In the genomic region with DNA sequence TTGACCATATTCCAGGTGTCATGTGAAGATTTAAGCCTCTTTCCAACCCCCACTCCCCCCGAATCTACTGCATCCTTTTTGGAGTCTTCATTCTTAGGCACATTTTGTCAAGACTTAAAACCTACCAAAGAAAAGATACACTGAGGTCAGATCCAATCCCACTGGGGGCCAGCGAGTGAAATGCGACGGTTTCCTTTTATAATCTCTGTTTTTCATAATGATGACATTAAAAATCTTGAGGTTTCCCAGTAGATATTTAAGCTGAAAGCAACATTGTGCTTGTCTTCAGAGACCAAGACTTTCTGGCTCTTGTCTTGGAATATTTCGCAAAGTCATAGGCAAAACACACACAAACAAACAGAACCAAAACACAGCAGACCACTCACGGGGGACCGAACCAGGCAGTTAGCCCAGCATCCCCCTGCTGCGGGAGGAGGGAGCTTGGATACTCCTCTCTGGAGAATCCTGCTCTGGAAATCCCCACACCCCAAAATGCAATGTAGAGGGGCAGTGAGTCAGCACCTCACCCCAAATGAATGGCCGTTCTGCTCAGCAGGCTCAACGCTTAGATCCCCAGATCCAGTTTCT, we compare ENCODE assay signal across 8 cellular contexts. TPM values are rescaled to one million over a fixed set of nuclear protein-coding genes. Genes with fewer than 3 reads are reported as not detected.
DNase-seq lines count a peak whose midpoint lies in the region; ATAC-seq, FAIRE-seq and TF ChIP-seq lines count a peak whose summit lies in the region.

No MANE protein-coding gene starts in this region.

- peak overlapping the region; percentile 99 for H3K4me2 ChIP-seq in keratinocyte (ENCODE audit: control insufficient read depth, extremely low read depth, insufficient read depth, low read depth, low read length)

- H3K36me3 Mint-ChIP-seq in T-helper 1 cell treated with Interleukin-12 subunit alpha and Interleukin-12 subunit beta and Interleukin-4 antibody, amounts not matched to agents 30 μg/mL and 1 μg/mL, for 36 hours (ENCODE audit: low read depth) = no peaks in the 10 kb centered on the region

- peak overlapping the region; percentile 54 for H2AFZ ChIP-seq in keratinocyte (ENCODE audit: control insufficient read depth, low read length)

- H3K27ac ChIP-seq in angular gyrus (ENCODE audit: low read depth, low read length) = peak overlapping the region; percentile 33
- H3K27ac ChIP-seq in keratinocyte (ENCODE audit: control insufficient read depth, insufficient read depth, low read length) = peak overlapping the region; percentile 78
- peak overlapping the region in 1 of 2 donors; percentile 85 for H3K27ac ChIP-seq in testis

- H3K27ac Mint-ChIP-seq in T-helper 1 cell treated with Interleukin-12 subunit alpha and Interleukin-12 subunit beta and Interleukin-4 antibody, amounts not matched to agents 30 μg/mL and 1 μg/mL, for 36 hours = no peak overlapping the region

- WGBS in testis, 2 donors = 7 to 8% methylated on average over 10 of the region's 10 CpGs

- peaks cover 26% of the 10 kb centered on the region for H3K4me1 ChIP-seq in keratinocyte (ENCODE audit: control insufficient read depth, extremely low read depth, insufficient read depth, low read length)
- H3K4me1 ChIP-seq in testis = peaks cover 31% of the 10 kb centered on the region

- DNase-seq in T-helper 1 cell (no peak), keratinocyte (ENCODE audit: low read depth, low spot score) (no peak), testis (peak; percentile 18), NCI-H1048 (lab: John Stamatoyannopoulos, UW) (no peak), DMS153 treated with DMSO at 0.1 percent for 48 hours (lab: John Stamatoyannopoulos, UW; ENCODE audit: unreplicated experiment) (no peak)

- H3K9ac ChIP-seq in keratinocyte (ENCODE audit: control insufficient read depth, extremely low read depth, insufficient read depth, low read length) = peak overlapping the region; percentile 83

- dilution Hi-C loops in keratinocyte (cut with MboI; ENCODE audit: extremely low pct_ligation_motif_present, low sequenced_read_pairs) = no loop called here

- no peak for TF ChIP-seq POLR2A in testis (IDR thresholded peaks at IDR 0.05)

- H3K4me3 Mint-ChIP-seq in T-helper 1 cell treated with Interleukin-12 subunit alpha and Interleukin-12 subunit beta and Interleukin-4 antibody, amounts not matched to agents 30 μg/mL and 1 μg/mL, for 36 hours = peak overlapping the region; percentile 63

- peaks cover 5% of the 10 kb centered on the region for H3K9me3 Mint-ChIP-seq in T-helper 1 cell treated with Interleukin-12 subunit alpha and Interleukin-12 subunit beta and Interleukin-4 antibody, amounts not matched to agents 30 μg/mL and 1 μg/mL, for 36 hours

- H3K4me3 ChIP-seq in keratinocyte (ENCODE audit: control insufficient read depth in 2 of 3, extremely low read depth in 1 of 3, insufficient read depth in 2 of 3, low read depth in 1 of 3, low read length in 3 of 3) = peak overlapping the region; percentile 76 to 89 (median 84)
- H3K4me3 ChIP-seq in testis = peak overlapping the region; percentile 59 to 84

- H3K36me3 ChIP-seq in keratinocyte (ENCODE audit: control insufficient read depth in 2 of 2, extremely low read depth in 1 of 2, insufficient read depth in 2 of 2, low read length in 2 of 2) (peaks cover 3 to 17% of the 10 kb centered on the region in 2 experiments), testis (ENCODE audit: low read depth, missing control alignments) (no peaks in the 10 kb centered on the region)

- no peak for ATAC-seq in GM21825 (IDR thresholded peaks at IDR 0.05; ENCODE audit: unreplicated experiment)

- TF ChIP-seq CTCF in keratinocyte (optimal IDR thresholded peaks at IDR 0.05 in 1 of 3, IDR thresholded peaks at IDR 0.05 in 1 of 3, conservative IDR thresholded peaks at IDR 0.05 in 1 of 3; ENCODE audit: extremely low read depth in 1 of 3, insufficient read depth in 2 of 3, low read length in 3 of 3) (no peak), testis (IDR thresholded peaks at IDR 0.05) (no peak)

- peaks cover 61% of the 10 kb centered on the region for H3K27me3 Mint-ChIP-seq in T-helper 1 cell treated with Interleukin-12 subunit alpha and Interleukin-12 subunit beta and Interleukin-4 antibody, amounts not matched to agents 30 μg/mL and 1 μg/mL, for 36 hours (ENCODE audit: low read depth)

- H3K27me3 ChIP-seq in keratinocyte (ENCODE audit: control insufficient read depth, extremely low read depth, insufficient read depth, low read length) (no peaks in the 10 kb centered on the region), testis (no peaks in the 10 kb centered on the region)

- peaks cover 7% of the 10 kb centered on the region for H3K9me1 ChIP-seq in keratinocyte (ENCODE audit: control insufficient read depth, extremely low read depth, insufficient read depth, low read length)

- H3K4me1 Mint-ChIP-seq in T-helper 1 cell treated with Interleukin-12 subunit alpha and Interleukin-12 subunit beta and Interleukin-4 antibody, amounts not matched to agents 30 μg/mL and 1 μg/mL, for 36 hours (ENCODE audit: low read depth) = peaks cover 10% of the 10 kb centered on the region

- peaks cover 13% of the 10 kb centered on the region for H4K20me1 ChIP-seq in keratinocyte (ENCODE audit: control insufficient read depth, extremely low read depth, insufficient read depth, low read length)

- peak; percentile 76 for FAIRE-seq in keratinocyte (lab: Jason Lieb, UNC)

- no peaks in the 10 kb centered on the region for H3K9me3 ChIP-seq in keratinocyte (ENCODE audit: control insufficient read depth, low read depth, low read length)
- no peaks in the 10 kb centered on the region for H3K9me3 ChIP-seq in testis

- peaks cover 50% of the 10 kb centered on the region for H3K79me2 ChIP-seq in keratinocyte (ENCODE audit: control insufficient read depth, insufficient read depth, low read length)

- intact Hi-C loops in testis (cut with DNase I; ENCODE audit: low total_unique reads) = no loop called here

RNA-seq across cellular contexts. Expression of a gene that starts 0.5 kb away (rescaled TPM):
- polyA plus RNA-seq in keratinocyte = 163 to 267 TPM (median 166 TPM) in 3 replicates
- polyA plus RNA-seq in keratinocyte (2011; ENCODE audit: low read depth) = 97.3 TPM
- 121 and 265 TPM in 2 replicates for polyA plus RNA-seq in keratinocyte (2011; cell fraction: cytosol; rRNA removed)
- polyA plus RNA-seq in keratinocyte (2011; cell fraction: nucleus; rRNA removed) = 353 and 513 TPM in 2 replicates
- polyA plus RNA-seq in keratinocyte (2012; ENCODE audit: low replicate concordance) = 57.5 and 273 TPM in 2 replicates
- polyA minus RNA-seq in keratinocyte = 77.0 to 179 TPM (median 83.9 TPM) in 3 replicates
- 246 TPM for polyA minus RNA-seq in keratinocyte (2011; cell fraction: cytosol; rRNA and poly(A)+ RNA removed)
- 176 and 206 TPM in 2 replicates for polyA minus RNA-seq in keratinocyte (2011; cell fraction: nucleus; rRNA and poly(A)+ RNA removed)
- total RNA-seq in testis = 100 to 1,000 TPM; 416 to 575 TPM
- 193 TPM for polyA plus RNA-seq in testis (ENCODE audit: insufficient read depth, low read depth, low replicate concordance)
